ENCODE assay signal across 1 cellular context in the genomic region with DNA sequence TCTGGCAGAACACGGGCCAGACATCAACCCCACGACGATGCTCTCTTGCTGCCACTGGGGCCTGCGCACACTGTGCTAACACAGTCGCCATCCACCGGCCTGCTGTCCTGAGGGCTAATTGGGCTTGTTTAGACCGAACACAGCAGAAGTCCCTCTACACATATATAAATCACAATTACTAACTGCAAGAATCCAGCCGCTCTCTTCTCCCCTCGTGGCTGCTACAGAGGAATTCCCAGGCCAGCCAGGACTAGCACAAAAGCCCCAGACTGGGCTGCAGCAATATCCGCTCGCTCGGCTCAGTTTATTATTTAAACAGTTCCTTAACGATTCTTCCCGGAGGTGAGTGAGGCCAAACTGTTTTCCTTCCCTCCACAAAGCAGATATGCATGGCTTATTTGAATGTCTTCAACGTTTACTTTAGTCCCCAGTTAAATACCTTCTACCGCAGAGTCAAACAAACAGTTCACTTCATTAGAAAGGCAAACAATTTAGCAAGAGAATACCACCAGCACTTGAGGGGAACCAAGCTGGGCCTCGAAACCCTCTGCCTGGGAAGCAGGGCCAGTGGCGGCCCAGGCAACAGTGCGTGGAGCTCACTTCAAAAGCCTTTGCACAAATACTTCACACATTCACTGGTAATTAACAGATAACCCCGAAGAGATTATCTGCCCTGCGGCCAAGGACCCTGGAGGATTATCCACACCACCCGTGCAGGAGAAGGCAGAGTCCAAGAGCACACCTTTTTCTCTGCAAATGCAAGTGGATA.
TF ChIP-seq lines count a peak whose summit lies in the region.

No MANE protein-coding gene starts in this region.

TF ChIP-seq in HEK293, 187 proteins besides CTCF, POLR2A, EP300 and RAD21 (continued from another document and continues in another):
- TF ChIP-seq ZNF561 (tag by site-specific recombination; IDR thresholded peaks at IDR 0.05; ENCODE audit: borderline replicate concordance) (peak; percentile 74; the same call in 1 of the 2 replicates), ZBTB48 (tag by site-specific recombination; IDR thresholded peaks at IDR 0.05) (0 out of 2 replicates have a peak, but pooled peaks have one; percentile 31), ZNF221 (tag by site-specific recombination; IDR thresholded peaks at IDR 0.05; ENCODE audit: borderline replicate concordance) (no peak), ZNF223 (tag by site-specific recombination; IDR thresholded peaks at IDR 0.05) (no peak), ZNF426 (tag by site-specific recombination; IDR thresholded peaks at IDR 0.05) (no peak), ZNF416 (tag by site-specific recombination; IDR thresholded peaks at IDR 0.05) (no peak), ZNF2 (tag by site-specific recombination; IDR thresholded peaks at IDR 0.05) (0 out of 2 replicates have a peak, but pooled peaks have one; percentile 38), ZNF600 (tag by site-specific recombination; IDR thresholded peaks at IDR 0.05) (no peak; the same call in 1 of the 2 replicates), ZNF555 (tag by site-specific recombination; conservative IDR thresholded peaks at IDR 0.05) (no peak), ZBTB20 (tag by site-specific recombination; IDR thresholded peaks at IDR 0.05) (no peak; the same call in 1 of the 2 replicates), ZNF585B (tag by site-specific recombination; IDR thresholded peaks at IDR 0.05) (no peak), ZNF202 (tag by site-specific recombination; IDR thresholded peaks at IDR 0.05; ENCODE audit: borderline replicate concordance) (no peak), ZNF830 (tag by site-specific recombination; IDR thresholded peaks at IDR 0.05; ENCODE audit: low read depth) (no peak), ZNF324 (tag by site-specific recombination; IDR thresholded peaks at IDR 0.05) (no peak), ZIC2 (tag by site-specific recombination; IDR thresholded peaks at IDR 0.05) (peak; percentile 78), ZNF292 (tag by site-specific recombination; IDR thresholded peaks at IDR 0.05; ENCODE audit: borderline replicate concordance, low read depth) (no peak), GLIS2 (tag by site-specific recombination; IDR thresholded peaks at IDR 0.05) (no peak), KLF10 (tag by site-specific recombination; IDR thresholded peaks at IDR 0.05) (no peak), ZSCAN30 (tag by site-specific recombination; IDR thresholded peaks at IDR 0.05) (peak; percentile 98), ZNF140 (tag by site-specific recombination; IDR thresholded peaks at IDR 0.05) (no peak), SP3 (tag by site-specific recombination; IDR thresholded peaks at IDR 0.05) (no peak), WT1 (tag by site-specific recombination; IDR thresholded peaks at IDR 0.05) (peak; percentile 60; the same call in 1 of the 2 replicates), ZNF146 (tag by site-specific recombination; IDR thresholded peaks at IDR 0.05) (no peak), REPIN1 (tag by site-specific recombination; IDR thresholded peaks at IDR 0.05; ENCODE audit: low read depth) (no peak), GLI4 (tag by site-specific recombination; IDR thresholded peaks at IDR 0.05) (no peak), BCL11A (tag by site-specific recombination; IDR thresholded peaks at IDR 0.05; ENCODE audit: low read depth) (no peak), HOXC10 (CRISPR knock-in tag; IDR thresholded peaks at IDR 0.05) (no peak), ZNF37A (tag by site-specific recombination; IDR thresholded peaks at IDR 0.05) (no peak), ZNF544 (tag by site-specific recombination; IDR thresholded peaks at IDR 0.05) (no peak), GLI2 (tag by site-specific recombination; IDR thresholded peaks at IDR 0.05; ENCODE audit: borderline replicate concordance, low read depth) (peak; percentile 88), ZNF473 (tag by site-specific recombination; IDR thresholded peaks at IDR 0.05) (no peak), ZNF10 (tag by site-specific recombination; IDR thresholded peaks at IDR 0.05) (no peak)
- TF ChIP-seq, protein P1, sequence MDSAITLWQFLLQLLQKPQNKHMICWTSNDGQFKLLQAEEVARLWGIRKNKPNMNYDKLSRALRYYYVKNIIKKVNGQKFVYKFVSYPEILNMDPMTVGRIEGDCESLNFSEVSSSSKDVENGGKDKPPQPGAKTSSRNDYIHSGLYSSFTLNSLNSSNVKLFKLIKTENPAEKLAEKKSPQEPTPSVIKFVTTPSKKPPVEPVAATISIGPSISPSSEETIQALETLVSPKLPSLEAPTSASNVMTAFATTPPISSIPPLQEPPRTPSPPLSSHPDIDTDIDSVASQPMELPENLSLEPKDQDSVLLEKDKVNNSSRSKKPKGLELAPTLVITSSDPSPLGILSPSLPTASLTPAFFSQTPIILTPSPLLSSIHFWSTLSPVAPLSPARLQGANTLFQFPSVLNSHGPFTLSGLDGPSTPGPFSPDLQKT (IDR thresholded peaks at IDR 0.05; ENCODE audit: borderline replicate concordance, low read depth, low read length): no peak
- TF ChIP-seq, protein P2, sequence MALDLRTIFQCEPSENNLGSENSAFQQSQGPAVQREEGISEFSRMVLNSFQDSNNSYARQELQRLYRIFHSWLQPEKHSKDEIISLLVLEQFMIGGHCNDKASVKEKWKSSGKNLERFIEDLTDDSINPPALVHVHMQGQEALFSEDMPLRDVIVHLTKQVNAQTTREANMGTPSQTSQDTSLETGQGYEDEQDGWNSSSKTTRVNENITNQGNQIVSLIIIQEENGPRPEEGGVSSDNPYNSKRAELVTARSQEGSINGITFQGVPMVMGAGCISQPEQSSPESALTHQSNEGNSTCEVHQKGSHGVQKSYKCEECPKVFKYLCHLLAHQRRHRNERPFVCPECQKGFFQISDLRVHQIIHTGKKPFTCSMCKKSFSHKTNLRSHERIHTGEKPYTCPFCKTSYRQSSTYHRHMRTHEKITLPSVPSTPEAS (tag by site-specific recombination; IDR thresholded peaks at IDR 0.05): no peak
- TF ChIP-seq, protein P3, sequence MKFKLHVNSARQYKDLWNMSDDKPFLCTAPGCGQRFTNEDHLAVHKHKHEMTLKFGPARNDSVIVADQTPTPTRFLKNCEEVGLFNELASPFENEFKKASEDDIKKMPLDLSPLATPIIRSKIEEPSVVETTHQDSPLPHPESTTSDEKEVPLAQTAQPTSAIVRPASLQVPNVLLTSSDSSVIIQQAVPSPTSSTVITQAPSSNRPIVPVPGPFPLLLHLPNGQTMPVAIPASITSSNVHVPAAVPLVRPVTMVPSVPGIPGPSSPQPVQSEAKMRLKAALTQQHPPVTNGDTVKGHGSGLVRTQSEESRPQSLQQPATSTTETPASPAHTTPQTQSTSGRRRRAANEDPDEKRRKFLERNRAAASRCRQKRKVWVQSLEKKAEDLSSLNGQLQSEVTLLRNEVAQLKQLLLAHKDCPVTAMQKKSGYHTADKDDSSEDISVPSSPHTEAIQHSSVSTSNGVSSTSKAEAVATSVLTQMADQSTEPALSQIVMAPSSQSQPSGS (tag by site-specific recombination; IDR thresholded peaks at IDR 0.05; ENCODE audit: low read depth): no peak
- TF ChIP-seq, protein P4, sequence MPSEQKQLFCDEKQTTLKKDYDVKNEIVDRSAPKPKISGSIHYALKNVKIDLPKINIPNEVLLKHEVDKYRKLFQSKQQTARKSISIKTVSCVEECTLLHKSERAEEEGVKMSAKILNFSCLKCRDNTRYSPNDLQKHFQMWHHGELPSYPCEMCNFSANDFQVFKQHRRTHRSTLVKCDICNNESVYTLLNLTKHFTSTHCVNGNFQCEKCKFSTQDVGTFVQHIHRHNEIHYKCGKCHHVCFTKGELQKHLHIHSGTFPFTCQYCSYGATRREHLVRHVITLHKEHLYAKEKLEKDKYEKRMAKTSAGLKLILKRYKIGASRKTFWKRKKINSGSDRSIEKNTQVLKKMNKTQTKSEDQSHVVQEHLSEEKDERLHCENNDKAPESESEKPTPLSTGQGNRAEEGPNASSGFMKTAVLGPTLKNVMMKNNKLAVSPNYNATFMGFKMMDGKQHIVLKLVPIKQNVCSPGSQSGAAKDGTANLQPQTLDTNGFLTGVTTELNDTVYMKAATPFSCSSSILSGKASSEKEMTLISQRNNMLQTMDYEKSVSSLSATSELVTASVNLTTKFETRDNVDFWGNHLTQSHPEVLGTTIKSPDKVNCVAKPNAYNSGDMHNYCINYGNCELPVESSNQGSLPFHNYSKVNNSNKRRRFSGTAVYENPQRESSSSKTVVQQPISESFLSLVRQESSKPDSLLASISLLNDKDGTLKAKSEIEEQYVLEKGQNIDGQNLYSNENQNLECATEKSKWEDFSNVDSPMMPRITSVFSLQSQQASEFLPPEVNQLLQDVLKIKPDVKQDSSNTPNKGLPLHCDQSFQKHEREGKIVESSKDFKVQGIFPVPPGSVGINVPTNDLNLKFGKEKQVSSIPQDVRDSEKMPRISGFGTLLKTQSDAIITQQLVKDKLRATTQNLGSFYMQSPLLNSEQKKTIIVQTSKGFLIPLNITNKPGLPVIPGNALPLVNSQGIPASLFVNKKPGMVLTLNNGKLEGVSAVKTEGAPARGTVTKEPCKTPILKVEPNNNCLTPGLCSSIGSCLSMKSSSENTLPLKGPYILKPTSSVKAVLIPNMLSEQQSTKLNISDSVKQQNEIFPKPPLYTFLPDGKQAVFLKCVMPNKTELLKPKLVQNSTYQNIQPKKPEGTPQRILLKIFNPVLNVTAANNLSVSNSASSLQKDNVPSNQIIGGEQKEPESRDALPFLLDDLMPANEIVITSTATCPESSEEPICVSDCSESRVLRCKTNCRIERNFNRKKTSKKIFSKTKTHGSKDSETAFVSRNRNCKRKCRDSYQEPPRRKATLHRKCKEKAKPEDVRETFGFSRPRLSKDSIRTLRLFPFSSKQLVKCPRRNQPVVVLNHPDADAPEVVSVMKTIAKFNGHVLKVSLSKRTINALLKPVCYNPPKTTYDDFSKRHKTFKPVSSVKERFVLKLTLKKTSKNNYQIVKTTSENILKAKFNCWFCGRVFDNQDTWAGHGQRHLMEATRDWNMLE (tag by site-specific recombination; conservative IDR thresholded peaks at IDR 0.05; ENCODE audit: low read depth): no peak
- TF ChIP-seq, protein P5, sequence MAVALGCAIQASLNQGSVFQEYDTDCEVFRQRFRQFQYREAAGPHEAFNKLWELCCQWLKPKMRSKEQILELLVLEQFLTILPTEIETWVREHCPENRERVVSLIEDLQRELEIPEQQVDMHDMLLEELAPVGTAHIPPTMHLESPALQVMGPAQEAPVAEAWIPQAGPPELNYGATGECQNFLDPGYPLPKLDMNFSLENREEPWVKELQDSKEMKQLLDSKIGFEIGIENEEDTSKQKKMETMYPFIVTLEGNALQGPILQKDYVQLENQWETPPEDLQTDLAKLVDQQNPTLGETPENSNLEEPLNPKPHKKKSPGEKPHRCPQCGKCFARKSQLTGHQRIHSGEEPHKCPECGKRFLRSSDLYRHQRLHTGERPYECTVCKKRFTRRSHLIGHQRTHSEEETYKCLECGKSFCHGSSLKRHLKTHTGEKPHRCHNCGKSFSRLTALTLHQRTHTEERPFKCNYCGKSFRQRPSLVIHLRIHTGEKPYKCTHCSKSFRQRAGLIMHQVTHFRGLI (tag by site-specific recombination; IDR thresholded peaks at IDR 0.05): peak; percentile 91
- TF ChIP-seq, protein P6, sequence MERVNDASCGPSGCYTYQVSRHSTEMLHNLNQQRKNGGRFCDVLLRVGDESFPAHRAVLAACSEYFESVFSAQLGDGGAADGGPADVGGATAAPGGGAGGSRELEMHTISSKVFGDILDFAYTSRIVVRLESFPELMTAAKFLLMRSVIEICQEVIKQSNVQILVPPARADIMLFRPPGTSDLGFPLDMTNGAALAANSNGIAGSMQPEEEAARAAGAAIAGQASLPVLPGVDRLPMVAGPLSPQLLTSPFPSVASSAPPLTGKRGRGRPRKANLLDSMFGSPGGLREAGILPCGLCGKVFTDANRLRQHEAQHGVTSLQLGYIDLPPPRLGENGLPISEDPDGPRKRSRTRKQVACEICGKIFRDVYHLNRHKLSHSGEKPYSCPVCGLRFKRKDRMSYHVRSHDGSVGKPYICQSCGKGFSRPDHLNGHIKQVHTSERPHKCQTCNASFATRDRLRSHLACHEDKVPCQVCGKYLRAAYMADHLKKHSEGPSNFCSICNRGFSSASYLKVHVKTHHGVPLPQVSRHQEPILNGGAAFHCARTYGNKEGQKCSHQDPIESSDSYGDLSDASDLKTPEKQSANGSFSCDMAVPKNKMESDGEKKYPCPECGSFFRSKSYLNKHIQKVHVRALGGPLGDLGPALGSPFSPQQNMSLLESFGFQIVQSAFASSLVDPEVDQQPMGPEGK (tag by site-specific recombination; IDR thresholded peaks at IDR 0.05): no peak
- TF ChIP-seq, protein P7, sequence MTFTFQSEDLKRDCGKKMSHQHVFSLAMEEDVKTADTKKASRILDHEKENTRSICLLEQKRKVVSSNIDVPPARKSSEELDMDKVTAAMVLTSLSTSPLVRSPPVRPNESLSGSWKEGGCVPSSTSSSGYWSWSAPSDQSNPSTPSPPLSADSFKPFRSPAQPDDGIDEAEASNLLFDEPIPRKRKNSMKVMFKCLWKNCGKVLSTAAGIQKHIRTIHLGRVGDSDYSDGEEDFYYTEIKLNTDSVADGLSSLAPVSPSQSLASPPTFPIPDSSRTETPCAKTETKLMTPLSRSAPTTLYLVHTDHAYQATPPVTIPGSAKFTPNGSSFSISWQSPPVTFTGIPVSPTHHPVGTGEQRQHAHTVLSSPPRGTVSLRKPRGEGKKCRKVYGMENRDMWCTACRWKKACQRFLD (tag by site-specific recombination; IDR thresholded peaks at IDR 0.05): no peak
- TF ChIP-seq, protein P8, sequence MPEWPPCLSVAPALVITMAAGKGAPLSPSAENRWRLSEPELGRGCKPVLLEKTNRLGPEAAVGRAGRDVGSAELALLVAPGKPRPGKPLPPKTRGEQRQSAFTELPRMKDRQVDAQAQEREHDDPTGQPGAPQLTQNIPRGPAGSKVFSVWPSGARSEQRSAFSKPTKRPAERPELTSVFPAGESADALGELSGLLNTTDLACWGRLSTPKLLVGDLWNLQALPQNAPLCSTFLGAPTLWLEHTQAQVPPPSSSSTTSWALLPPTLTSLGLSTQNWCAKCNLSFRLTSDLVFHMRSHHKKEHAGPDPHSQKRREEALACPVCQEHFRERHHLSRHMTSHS (tag by site-specific recombination; IDR thresholded peaks at IDR 0.05): peak; percentile 67; the same call in 1 of the 2 replicates
- TF ChIP-seq, protein P9, sequence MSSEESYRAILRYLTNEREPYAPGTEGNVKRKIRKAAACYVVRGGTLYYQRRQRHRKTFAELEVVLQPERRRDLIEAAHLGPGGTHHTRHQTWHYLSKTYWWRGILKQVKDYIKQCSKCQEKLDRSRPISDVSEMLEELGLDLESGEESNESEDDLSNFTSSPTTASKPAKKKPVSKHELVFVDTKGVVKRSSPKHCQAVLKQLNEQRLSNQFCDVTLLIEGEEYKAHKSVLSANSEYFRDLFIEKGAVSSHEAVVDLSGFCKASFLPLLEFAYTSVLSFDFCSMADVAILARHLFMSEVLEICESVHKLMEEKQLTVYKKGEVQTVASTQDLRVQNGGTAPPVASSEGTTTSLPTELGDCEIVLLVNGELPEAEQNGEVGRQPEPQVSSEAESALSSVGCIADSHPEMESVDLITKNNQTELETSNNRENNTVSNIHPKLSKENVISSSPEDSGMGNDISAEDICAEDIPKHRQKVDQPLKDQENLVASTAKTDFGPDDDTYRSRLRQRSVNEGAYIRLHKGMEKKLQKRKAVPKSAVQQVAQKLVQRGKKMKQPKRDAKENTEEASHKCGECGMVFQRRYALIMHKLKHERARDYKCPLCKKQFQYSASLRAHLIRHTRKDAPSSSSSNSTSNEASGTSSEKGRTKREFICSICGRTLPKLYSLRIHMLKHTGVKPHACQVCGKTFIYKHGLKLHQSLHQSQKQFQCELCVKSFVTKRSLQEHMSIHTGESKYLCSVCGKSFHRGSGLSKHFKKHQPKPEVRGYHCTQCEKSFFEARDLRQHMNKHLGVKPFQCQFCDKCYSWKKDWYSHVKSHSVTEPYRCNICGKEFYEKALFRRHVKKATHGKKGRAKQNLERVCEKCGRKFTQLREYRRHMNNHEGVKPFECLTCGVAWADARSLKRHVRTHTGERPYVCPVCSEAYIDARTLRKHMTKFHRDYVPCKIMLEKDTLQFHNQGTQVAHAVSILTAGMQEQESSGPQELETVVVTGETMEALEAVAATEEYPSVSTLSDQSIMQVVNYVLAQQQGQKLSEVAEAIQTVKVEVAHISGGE (tag by site-specific recombination; conservative IDR thresholded peaks at IDR 0.05; ENCODE audit: low read depth): no peak
